ENCODE assay signal across 8 cellular contexts in the genomic region with DNA sequence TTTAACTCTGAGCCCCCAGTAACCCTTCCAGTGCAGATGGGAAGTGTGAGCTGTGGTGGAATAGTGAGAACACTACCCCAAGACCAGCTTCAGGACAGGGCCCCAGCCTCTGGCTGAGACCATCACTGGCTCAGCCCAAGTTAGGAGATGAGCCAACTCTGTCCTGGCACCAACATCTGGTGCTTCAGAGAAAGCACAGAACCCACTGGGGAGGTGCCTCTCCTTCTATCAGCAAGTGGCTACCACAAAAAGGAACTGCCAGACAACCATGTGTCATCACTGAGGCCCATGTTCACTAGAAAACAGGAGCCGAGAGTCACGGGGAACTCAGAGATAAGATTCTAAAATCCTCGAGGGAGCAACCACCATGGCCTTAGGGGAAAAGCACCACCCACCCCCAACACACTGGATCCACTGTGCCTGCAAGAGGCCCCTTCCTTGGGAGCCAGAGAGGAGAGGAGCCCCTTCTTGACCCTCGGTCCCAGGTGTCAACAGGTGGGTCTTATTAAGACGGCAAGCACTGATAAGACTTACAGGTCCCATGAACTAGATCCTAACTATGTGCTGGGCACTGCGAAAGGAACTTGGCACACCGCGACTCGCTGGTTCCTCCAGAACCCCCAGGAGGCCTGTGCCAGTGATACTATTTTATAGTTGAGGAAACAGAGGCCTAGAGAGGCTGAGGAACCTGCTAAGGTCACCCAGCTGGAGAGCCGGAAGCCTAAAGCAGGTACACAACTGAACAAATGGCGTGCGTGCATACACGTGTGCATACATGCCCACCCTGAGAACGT.
A peak's percentile ranks its signal among the peaks of the same experiment; 100 is the strongest.
DNase-seq lines count a peak whose midpoint lies in the region; ATAC-seq and TF ChIP-seq lines count a peak whose summit lies in the region.

No MANE protein-coding gene starts in this region.

- CTCF ChIA-PET in A673 (lab: Charles Lee), result no interaction called here

- no peaks in the 10 kb centered on the region for H3K9me3 Mint-ChIP-seq in activated T-cell treated with anti-CD3 and anti-CD28 coated beads, Interleukin-2, amount 50 U/mL, for 4 hours

- peak overlapping the region; percentile 62 for H3K4me3 Mint-ChIP-seq in activated T-cell treated with anti-CD3 and anti-CD28 coated beads, Interleukin-2, amount 50 U/mL, for 4 hours

- 58 to 61% methylated on average over 6 to 13 of the region's 14 CpGs for WGBS in gastroesophageal sphincter (ENCODE audit: low coverage in 1 of 2), 2 donors

- TF ChIP-seq CTCF in A673 (conservative IDR thresholded peaks at IDR 0.05; ENCODE audit: low read depth, low read length) (no peak), KMS-11 (conservative IDR thresholded peaks at IDR 0.05; ENCODE audit: low read depth, low read length) (no peak), gastroesophageal sphincter (IDR thresholded peaks at IDR 0.05) (no peak)

- DNase-seq in A673 (ENCODE audit: low spot score) (peak; percentile 4), GM19238 (ENCODE audit: insufficient read length, low spot score) (no peak), HPDE6-E6E7 (ENCODE audit: extremely low spot score) (no peak)
- peak; percentile 25 for DNase-seq in activated T-cell treated with anti-CD3 and anti-CD28 coated beads, Interleukin-2, amount 50 U/mL, for 4 hours
- peak; percentile 34 for DNase-seq in stimulated activated CD4-positive, alpha-beta T cell treated with anti-CD3 and anti-CD28 coated beads, Interleukin-4, amount 100 ng/mL, for 1 hour

- peaks cover 93% of the 10 kb centered on the region for H3K4me1 Mint-ChIP-seq in activated T-cell treated with anti-CD3 and anti-CD28 coated beads, Interleukin-2, amount 50 U/mL, for 4 hours (ENCODE audit: low read depth)

- H3K27ac ChIP-seq in A673 (ENCODE audit: low read depth, low read length, poor library complexity, severe bottlenecking) (no peak overlapping the region), KMS-11 (peak overlapping the region; percentile 41; the same call in 1 of the 2 replicates), gastroesophageal sphincter (peak overlapping the region in 3 of 4 donors; percentile 64 to 69 (median 65))

- H3K27me3 ChIP-seq in A673 (replicated peaks; ENCODE audit: insufficient read depth, low read depth, low read length, poor library complexity), result no peaks in the 10 kb centered on the region
- no peaks in the 10 kb centered on the region for H3K27me3 ChIP-seq in KMS-11 (ENCODE audit: insufficient read depth, low read depth)
- no peaks in the 10 kb centered on the region for H3K27me3 ChIP-seq in gastroesophageal sphincter

- peak overlapping the region; percentile 6; the same call in 1 of the 2 replicates for H3K4me2 ChIP-seq in KMS-11

- no peaks in the 10 kb centered on the region for H3K4me1 ChIP-seq in A673 (ENCODE audit: insufficient read depth, low read length, poor library complexity, severe bottlenecking)
- peaks cover 26% of the 10 kb centered on the region for H3K4me1 ChIP-seq in KMS-11 (ENCODE audit: low read depth, poor library complexity, severe bottlenecking)
- peaks cover 0 to 71% (median 28%) of the 10 kb centered on the region in 3 donors for H3K4me1 ChIP-seq in gastroesophageal sphincter

- H3K9ac ChIP-seq in KMS-11, result no peak overlapping the region

- H3K9me3 ChIP-seq in A673 (ENCODE audit: low read depth, low read length, poor library complexity, severe bottlenecking), result no peaks in the 10 kb centered on the region
- H3K9me3 ChIP-seq in gastroesophageal sphincter, result no peaks in the 10 kb centered on the region

- H2AFZ ChIP-seq in KMS-11 (ENCODE audit: low read depth), result no peak overlapping the region

- no peaks in the 10 kb centered on the region for H3K79me2 ChIP-seq in KMS-11 (ENCODE audit: insufficient read depth, low read depth)

- ATAC-seq in GM19351 (IDR thresholded peaks at IDR 0.05; ENCODE audit: unreplicated experiment) (peak; percentile 56), gastroesophageal sphincter (peak; percentile 57)
- ATAC-seq in activated T-cell treated with anti-CD3 and anti-CD28 coated beads, Interleukin-2, amount 50 U/mL, for 4 hours, result peak; percentile 82 to 83

- no peaks in the 10 kb centered on the region for H3K36me3 ChIP-seq in A673 (ENCODE audit: insufficient read depth, low read length, poor library complexity, severe bottlenecking)
- H3K36me3 ChIP-seq in KMS-11 (ENCODE audit: insufficient read depth), result 0 out of 2 replicates have a peak, but pooled peaks cover 4% of the 10 kb centered on the region
- H3K36me3 ChIP-seq in gastroesophageal sphincter, result peaks cover 0 to 3% of the 10 kb centered on the region in 2 donors

- H3K4me3 ChIP-seq in A673 (ENCODE audit: low read depth, low read length, poor library complexity, severe bottlenecking) (no peak overlapping the region), KMS-11 (IDR thresholded peaks at IDR 0.05; ENCODE audit: insufficient read depth, low read depth, low read length) (no peak overlapping the region), gastroesophageal sphincter (no peak overlapping the region)

- TF ChIP-seq POLR2A in gastroesophageal sphincter (IDR thresholded peaks at IDR 0.05), result no peak

- intact Hi-C loops in A673 (cut with micrococcal nuclease; ENCODE audit: unreplicated experiment), result no loop called here

- H4K20me1 ChIP-seq in KMS-11 (ENCODE audit: insufficient read depth), result no peaks in the 10 kb centered on the region

- peaks cover 7% of the 10 kb centered on the region for H3K36me3 Mint-ChIP-seq in activated T-cell treated with anti-CD3 and anti-CD28 coated beads, Interleukin-2, amount 50 U/mL, for 4 hours (ENCODE audit: insufficient read depth)

- H3K27me3 Mint-ChIP-seq in activated T-cell treated with anti-CD3 and anti-CD28 coated beads, Interleukin-2, amount 50 U/mL, for 4 hours (ENCODE audit: low read depth), result no peaks in the 10 kb centered on the region

- TF ChIP-seq EP300 in gastroesophageal sphincter (IDR thresholded peaks at IDR 0.05), result no peak

- no TSS peak for BruUV-seq in A673 (replicated peaks; lab: Mats Ljungman, UMichigan)

- POLR2A ChIA-PET in A673 (lab: Charles Lee; ENCODE audit: low non-redundant PET), result no interaction called here

Comparison
In these comparisons a context has a peak if more than half of its experiments do, and no peak if none do; other contexts are left out.
1. DNase-seq: peak in A673 (single experiment), activated T-cell treated with anti-CD3 and anti-CD28 coated beads, Interleukin-2, amount 50 U/mL, for 4 hours (single experiment) and stimulated activated CD4-positive, alpha-beta T cell treated with anti-CD3 and anti-CD28 coated beads, Interleukin-4, amount 100 ng/mL, for 1 hour (single experiment); none in GM19238 (single experiment) and HPDE6-E6E7 (single experiment).
2. Peak in every context shown above with its lines, with median percentiles within 50 percentile points of each other: ATAC-seq.